In the genomic region with DNA sequence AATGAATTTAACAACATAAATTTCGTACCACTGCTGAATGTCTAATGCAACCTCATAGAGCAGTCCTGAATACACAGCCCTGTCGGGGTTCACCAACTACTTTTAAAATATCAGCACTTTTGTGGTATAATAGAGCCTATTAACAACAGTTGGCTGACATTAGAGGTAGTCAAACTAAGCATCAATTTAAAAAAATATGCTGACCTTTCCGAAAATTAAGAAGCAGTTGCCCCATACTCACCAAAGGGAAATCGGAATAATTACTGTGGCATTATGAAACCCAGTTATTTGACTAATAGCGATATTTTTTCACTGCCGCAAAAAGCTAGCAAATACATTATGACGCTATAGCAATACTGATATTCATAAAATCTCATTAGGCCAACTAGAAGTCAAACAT, we compare ENCODE assay signal across 7 cellular contexts.
"Had no signal": no experiment of that assay in that cellular context is flagged by ENCODE, and none has a peak within 500 bp of the region (broad histone marks: within the 10 kb centered on the region; RNA-seq: fewer than 3 reads in every experiment).

No MANE protein-coding gene starts in this region.

- FAIRE-seq: H1, H54, HTR-8/SVneo had no signal

- H3K9ac ChIP-seq: KMS-11 had no signal

- ATAC-seq: GM23338 had no signal

- H3K27ac ChIP-seq: KMS-11 had no signal

- H2AFZ ChIP-seq: GM23338 had no signal

- DNase-seq: H9, KBM-7 had no signal

- H3K4me3 ChIP-seq: GM23338 had no signal

- H3K4me2 ChIP-seq: GM23338, KMS-11 had no signal
